Comparison of ENCODE assay signal across 28 cellular contexts in genomic region chr1:195275688-195276087, GRCh38.
"Had no signal": no experiment of that assay in that cellular context is flagged by ENCODE, and none has a peak within 500 bp of the region (broad histone marks: within the 10 kb centered on the region; RNA-seq: fewer than 3 reads in every experiment).

No MANE protein-coding gene starts in this region.

- ATAC-seq: psoas muscle; right cardiac atrium; right lobe of liver; stimulated activated effector memory CD8-positive, alpha-beta T cell treated with anti-CD3 and anti-CD28 coated beads, Interleukin-12 subunit alpha, Interleukin-12 subunit beta, amount 100 ng/mL, for 72 hours; stimulated activated naive B cell treated with anti-CD40 and anti-IgM and Interleukin-4, amounts not matched to agents 10 μg/mL and 1 μg/mL and 100 μg/mL, for 72 hours had no signal

- DNase-seq: occipital lobe; ovary; posterior cingulate gyrus; psoas muscle; right cardiac atrium; right lobe of liver; sigmoid colon; small intestine; stimulated activated CD4-positive, alpha-beta T cell treated with anti-CD3 and anti-CD28 coated beads, Interleukin-15, amount 100 ng/mL, for 24 hours; stimulated activated CD4-positive, alpha-beta T cell treated with anti-CD3 and anti-CD28 coated beads, Interleukin-2, amount 100 ng/mL, for 24 hours; stimulated activated CD4-positive, alpha-beta T cell treated with anti-CD3 and anti-CD28 coated beads, Interleukin-2, amount 100 ng/mL, for 48 hours; stimulated activated CD4-positive, alpha-beta T cell treated with anti-CD3 and anti-CD28 coated beads, Interleukin-4, amount 100 ng/mL, for 24 hours; stimulated activated naive B cell treated with anti-CD40 and anti-IgM and Interleukin-4, amounts not matched to agents 10 μg/mL and 1 μg/mL and 100 μg/mL, for 72 hours; stimulated activated naive CD4-positive, alpha-beta T cell treated with Interleukin-2 at 50 U/mL for 16 hours; stomach; thyroid gland; trophoblast cell; upper lobe of left lung had no signal

- H3K4me3 ChIP-seq: neural progenitor cell, ovary, psoas muscle, right lobe of liver, sigmoid colon, stomach, thoracic aorta, thyroid gland, tibial nerve, upper lobe of left lung, vagina had no signal

- H3K27ac ChIP-seq: neural progenitor cell, ovary, parathyroid adenoma, psoas muscle, right lobe of liver, sigmoid colon, stomach, thoracic aorta, thyroid gland, tibial nerve, upper lobe of left lung, vagina had no signal

- H3K27me3 ChIP-seq: neural progenitor cell, ovary, right lobe of liver, sigmoid colon, stomach, thyroid gland, tibial nerve, upper lobe of left lung, vagina had no signal

- H3K9me3 Mint-ChIP-seq: nephron; neural progenitor cell; stimulated activated effector memory CD8-positive, alpha-beta T cell treated with anti-CD3 and anti-CD28 coated beads, Interleukin-12 subunit alpha, Interleukin-12 subunit beta, amount 100 ng/mL, for 72 hours; stimulated activated naive B cell treated with anti-CD40 and anti-IgM and Interleukin-4, amounts not matched to agents 10 μg/mL and 1 μg/mL and 100 μg/mL, for 72 hours; stimulated activated naive CD8-positive, alpha-beta T cell treated with anti-CD3 and anti-CD28 coated beads, Interleukin-15, Interleukin-2, amounts not matched to agents 100 ng/mL and 50 ng/mL, for 24 hours had no signal

- H3K9me3 ChIP-seq: ovary, psoas muscle, right lobe of liver, sigmoid colon, thoracic aorta, tibial nerve, upper lobe of left lung, vagina had no signal

- H3K36me3 ChIP-seq: neural progenitor cell, ovary, right lobe of liver, sigmoid colon, stomach, thoracic aorta, thyroid gland, tibial nerve, upper lobe of left lung, vagina had no signal

- H3K4me2 ChIP-seq: neural progenitor cell had no signal

- H3K79me2 ChIP-seq: parathyroid adenoma had no signal

- H3K27ac Mint-ChIP-seq: nephron; neural progenitor cell; progenitor cell of endocrine pancreas; stimulated activated effector memory CD8-positive, alpha-beta T cell treated with anti-CD3 and anti-CD28 coated beads, Interleukin-12 subunit alpha, Interleukin-12 subunit beta, amount 100 ng/mL, for 72 hours; stimulated activated naive B cell treated with anti-CD40 and anti-IgM and Interleukin-4, amounts not matched to agents 10 μg/mL and 1 μg/mL and 100 μg/mL, for 72 hours; stimulated activated naive CD8-positive, alpha-beta T cell treated with anti-CD3 and anti-CD28 coated beads, Interleukin-15, Interleukin-2, amounts not matched to agents 100 ng/mL and 50 ng/mL, for 24 hours had no signal

- H3K9ac ChIP-seq: neural progenitor cell, parathyroid adenoma had no signal

- H3K4me3 Mint-ChIP-seq: nephron; neural progenitor cell; stimulated activated effector memory CD8-positive, alpha-beta T cell treated with anti-CD3 and anti-CD28 coated beads, Interleukin-12 subunit alpha, Interleukin-12 subunit beta, amount 100 ng/mL, for 72 hours; stimulated activated naive B cell treated with anti-CD40 and anti-IgM and Interleukin-4, amounts not matched to agents 10 μg/mL and 1 μg/mL and 100 μg/mL, for 72 hours; stimulated activated naive CD8-positive, alpha-beta T cell treated with anti-CD3 and anti-CD28 coated beads, Interleukin-15, Interleukin-2, amounts not matched to agents 100 ng/mL and 50 ng/mL, for 24 hours had no signal

- FAIRE-seq: small intestine, urothelium cell line had no signal

- H3K27me3 Mint-ChIP-seq: progenitor cell of endocrine pancreas; stimulated activated naive B cell treated with anti-CD40 and anti-IgM and Interleukin-4, amounts not matched to agents 10 μg/mL and 1 μg/mL and 100 μg/mL, for 72 hours; stimulated activated naive CD8-positive, alpha-beta T cell treated with anti-CD3 and anti-CD28 coated beads, Interleukin-15, Interleukin-2, amounts not matched to agents 100 ng/mL and 50 ng/mL, for 24 hours had no signal

- H3K4me1 ChIP-seq: neural progenitor cell, parathyroid adenoma, psoas muscle, right lobe of liver, sigmoid colon, stomach, thyroid gland, tibial nerve, upper lobe of left lung, vagina had no signal

- H2AFZ ChIP-seq: neural progenitor cell, parathyroid adenoma had no signal

- H3K4me1 Mint-ChIP-seq: nephron; stimulated activated effector memory CD8-positive, alpha-beta T cell treated with anti-CD3 and anti-CD28 coated beads, Interleukin-12 subunit alpha, Interleukin-12 subunit beta, amount 100 ng/mL, for 72 hours had no signal

- H3K36me3 Mint-ChIP-seq: neural progenitor cell; stimulated activated effector memory CD8-positive, alpha-beta T cell treated with anti-CD3 and anti-CD28 coated beads, Interleukin-12 subunit alpha, Interleukin-12 subunit beta, amount 100 ng/mL, for 72 hours; stimulated activated naive B cell treated with anti-CD40 and anti-IgM and Interleukin-4, amounts not matched to agents 10 μg/mL and 1 μg/mL and 100 μg/mL, for 72 hours had no signal
